Comparison of ENCODE assay signal across 2 cellular contexts in genomic region chr15:68096099-68096498, GRCh38.
TF ChIP-seq lines count a peak whose summit lies in the region.

No MANE protein-coding gene starts in this region.

TF ChIP-seq in HEK293, 187 proteins besides CTCF, POLR2A, EP300 and RAD21:
- TF ChIP-seq GFI1B (tag by site-specific recombination; IDR thresholded peaks at IDR 0.05) (no peak), SETDB1 (IDR thresholded peaks at IDR 0.05; ENCODE audit: insufficient read length, low read length) (peak; percentile 13), ZNF513 (tag by site-specific recombination; IDR thresholded peaks at IDR 0.05) (no peak), ZNF280D (tag by site-specific recombination; IDR thresholded peaks at IDR 0.05) (peak; percentile 97)

TF ChIP-seq in K562, 482 proteins besides CTCF, POLR2A, EP300 and RAD21:
- TF ChIP-seq TRIM28 (IDR thresholded peaks at IDR 0.05), result peak; percentile 32; the same call in 1 of the 2 replicates
- TF ChIP-seq ZNF253 (CRISPR knock-in tag; conservative IDR thresholded peaks at IDR 0.05), result no peak
- TF ChIP-seq ARNT (IDR thresholded peaks at IDR 0.05), result no peak
- no peak for TF ChIP-seq ZNF609 (CRISPR knock-in tag; IDR thresholded peaks at IDR 0.05; ENCODE audit: borderline replicate concordance)
- peak in 1 of 2 experiments; percentile 53; a peak in 1 of 3 replicates for TF ChIP-seq CBX3 (IDR thresholded peaks at IDR 0.05; ENCODE audit: borderline replicate concordance in 1 of 2, low read length in 2 of 2)
- no peak for TF ChIP-seq MAFG (tag; conservative IDR thresholded peaks at IDR 0.05)
- TF ChIP-seq MAFK (IDR thresholded peaks at IDR 0.05; ENCODE audit: low read length), result no peak
- TF ChIP-seq RBM25 (IDR thresholded peaks at IDR 0.05; ENCODE audit: low read depth, low read length, severe bottlenecking), result peak; percentile 80
- 0 out of 2 replicates have a peak, but pooled peaks have one; percentile 26 for TF ChIP-seq ADNP (tag; IDR thresholded peaks at IDR 0.05)
- peak; percentile 40; the same call in 1 of the 2 replicates for TF ChIP-seq BCOR (IDR thresholded peaks at IDR 0.05)
TF ChIP-seq in K562: peak in this region for 5.
